In the genomic region with DNA sequence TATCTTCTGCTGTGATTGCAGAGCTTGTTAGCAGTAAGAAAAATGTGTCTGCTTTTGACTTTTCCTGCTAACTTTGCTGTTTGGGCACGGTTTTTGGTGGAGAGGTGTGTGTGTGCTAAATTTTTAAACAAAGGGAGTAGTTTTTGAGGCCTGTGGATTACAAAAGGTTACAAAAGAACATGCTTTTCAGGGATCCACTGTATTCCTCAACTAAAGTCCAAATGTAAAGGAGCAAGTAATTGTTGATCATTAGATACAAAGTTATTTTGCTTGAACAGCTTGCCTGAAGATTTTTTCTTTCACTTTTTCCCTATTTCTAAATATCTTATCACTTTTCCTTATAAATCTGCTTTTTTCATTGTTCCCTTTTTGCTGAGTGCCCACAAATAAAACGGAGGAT, we compare ENCODE assay signal across 10 cellular contexts. TPM values are rescaled to one million over a fixed set of nuclear protein-coding genes. Genes with fewer than 3 reads are reported as not detected.
A peak's percentile ranks its signal among the peaks of the same experiment; 100 is the strongest.
DNase-seq lines count a peak whose midpoint lies in the region; ATAC-seq, FAIRE-seq and TF ChIP-seq lines count a peak whose summit lies in the region.
"Had no signal": no experiment of that assay in that cellular context is flagged by ENCODE, and none has a peak within 500 bp of the region (broad histone marks: within the 10 kb centered on the region; RNA-seq: fewer than 3 reads in every experiment).

No MANE protein-coding gene starts in this region.

- H3K27me3 ChIP-seq in breast epithelium: no peaks in the 10 kb centered on the region
- H3K27me3 ChIP-seq in SU-DHL-6 (ENCODE audit: low read length): no peaks in the 10 kb centered on the region
- H3K27me3 ChIP-seq in gastroesophageal sphincter: no peaks in the 10 kb centered on the region
- H3K27me3 ChIP-seq in small intestine (ENCODE audit: control insufficient read depth in 2 of 2, insufficient read depth in 2 of 2, low read length in 2 of 2): no peaks in the 10 kb centered on the region

- H3K27ac ChIP-seq in breast epithelium (no peak overlapping the region), SU-DHL-6 (ENCODE audit: low read depth, low read length) (peak overlapping the region; percentile 77; the same call in 1 of the 2 replicates), gastroesophageal sphincter (no peak overlapping the region), small intestine (ENCODE audit: low read depth in 1 of 2, low read length in 1 of 2) (no peak overlapping the region)

- TF ChIP-seq EP300 in gastroesophageal sphincter (IDR thresholded peaks at IDR 0.05): no peak

- CTCF ChIA-PET in MCF 10A (lab: Yijun Ruan, JAX): interaction anchor here (0.6 to 1.2 kb wide), 3 partner anchors 12 to 147 kb away, joined by 3 read pairs; no protein-coding TSS in a partner anchor

- BruUV-seq in MCF 10A (replicated peaks; lab: Mats Ljungman, UMichigan): TSS peak; percentile 35

- DNase-seq in MCF 10A (ENCODE audit: unreplicated experiment): no peak
- no peak for DNase-seq in breast epithelium (ENCODE audit: low spot score in 2 of 2)
- no peak for DNase-seq in foreskin fibroblast
- no peak for DNase-seq in small intestine
- DNase-seq: central memory CD4-positive, alpha-beta T cell; KG1 had no signal

- no peak for TF ChIP-seq POLR2A in breast epithelium (IDR thresholded peaks at IDR 0.05)
- TF ChIP-seq POLR2A in gastroesophageal sphincter (IDR thresholded peaks at IDR 0.05): no peak

- peak overlapping the region; percentile 98 for H3K4me2 ChIP-seq in SU-DHL-6 (ENCODE audit: low read depth, low read length, poor library complexity, severe bottlenecking)

- H3K79me2 ChIP-seq in SU-DHL-6 (ENCODE audit: insufficient read depth, low read length): peaks cover 69% of the 10 kb centered on the region

- peaks cover 11% of the 10 kb centered on the region; the same call in 1 of the 2 replicates for H3F3A ChIP-seq in SU-DHL-6 (ENCODE audit: insufficient read depth)

- FAIRE-seq in small intestine (lab: Jason Lieb, UNC): no peak

- H3K9me3 Mint-ChIP-seq in MCF 10A (ENCODE audit: unreplicated experiment): no peaks in the 10 kb centered on the region
- no peaks in the 10 kb centered on the region for H3K9me3 Mint-ChIP-seq in stimulated activated memory B cell treated with anti-CD40 and anti-IgM and Interleukin-4, amounts not matched to agents 10 μg/mL and 1 μg/mL and 100 μg/mL, for 72 hours

- H3K4me1 ChIP-seq in breast epithelium (peaks cover 0 to 7% of the 10 kb centered on the region in 2 donors), gastroesophageal sphincter (peaks cover 4 to 77% (median 19%) of the 10 kb centered on the region in 3 donors), small intestine (ENCODE audit: control insufficient read depth in 2 of 2, insufficient read depth in 1 of 2, low read depth in 1 of 2, low read length in 1 of 2) (peaks cover 2 to 6% of the 10 kb centered on the region in 2 donors)

- H3K9me3 ChIP-seq in breast epithelium: no peaks in the 10 kb centered on the region
- H3K9me3 ChIP-seq in SU-DHL-6 (ENCODE audit: insufficient read depth, low read length): no peaks in the 10 kb centered on the region
- no peaks in the 10 kb centered on the region for H3K9me3 ChIP-seq in gastroesophageal sphincter
- no peaks in the 10 kb centered on the region for H3K9me3 ChIP-seq in small intestine (ENCODE audit: control insufficient read depth, low read depth)

- H3K36me3 ChIP-seq in breast epithelium: no peaks in the 10 kb centered on the region
- peaks cover 47% of the 10 kb centered on the region for H3K36me3 ChIP-seq in SU-DHL-6 (ENCODE audit: low read length)
- peaks cover 5 to 50% of the 10 kb centered on the region in 2 donors for H3K36me3 ChIP-seq in gastroesophageal sphincter
- peaks cover 11 to 18% of the 10 kb centered on the region in 2 donors for H3K36me3 ChIP-seq in small intestine (ENCODE audit: control insufficient read depth in 2 of 2, insufficient read depth in 2 of 2, low read length in 2 of 2)

- H3K9me2 ChIP-seq in SU-DHL-6 (replicated peaks; ENCODE audit: insufficient read depth, low read length): no peaks in the 10 kb centered on the region

- no peaks in the 10 kb centered on the region for H3K27me3 Mint-ChIP-seq in MCF 10A (ENCODE audit: insufficient read depth, unreplicated experiment)
- no peaks in the 10 kb centered on the region for H3K27me3 Mint-ChIP-seq in stimulated activated memory B cell treated with anti-CD40 and anti-IgM and Interleukin-4, amounts not matched to agents 10 μg/mL and 1 μg/mL and 100 μg/mL, for 72 hours

- POLR2A ChIA-PET in MCF 10A (lab: Yijun Ruan, JAX): interaction anchor here (1.0 to 3.6 kb wide), 5 partner anchors 13 to 199 kb away, joined by 3 to 25 read pairs (median 4); partner anchors contain the start of gene SP6

- H3K4me3 Mint-ChIP-seq in MCF 10A (ENCODE audit: unreplicated experiment): peak overlapping the region; percentile 88
- H3K4me3 Mint-ChIP-seq in stimulated activated memory B cell treated with anti-CD40 and anti-IgM and Interleukin-4, amounts not matched to agents 10 μg/mL and 1 μg/mL and 100 μg/mL, for 72 hours: peak overlapping the region; percentile 94

- no peak for ATAC-seq in stimulated activated memory B cell treated with anti-CD40 and anti-IgM and Interleukin-4, amounts not matched to agents 10 μg/mL and 1 μg/mL and 100 μg/mL, for 72 hours
- ATAC-seq in gastroesophageal sphincter: no peak
- ATAC-seq in HG03469 (IDR thresholded peaks at IDR 0.05; ENCODE audit: unreplicated experiment): no peak

- peak overlapping the region; percentile 85 for H3K9ac ChIP-seq in SU-DHL-6 (ENCODE audit: low read length)

- peaks cover 29% of the 10 kb centered on the region for H4K20me1 ChIP-seq in SU-DHL-6 (ENCODE audit: low read depth, low read length)

- H3K4me3 ChIP-seq in breast epithelium (peak overlapping the region in 1 of 3 donors; percentile 90), SU-DHL-6 (ENCODE audit: insufficient read depth, low read length, poor library complexity, severe bottlenecking) (peak overlapping the region; percentile 91), foreskin fibroblast (ENCODE audit: low read depth in 1 of 2, low read length in 2 of 2) (peak overlapping the region; percentile 9 to 72), gastroesophageal sphincter (no peak overlapping the region), small intestine (ENCODE audit: low read depth in 1 of 2, low read length in 2 of 2) (no peak overlapping the region)

- H3K4me1 Mint-ChIP-seq in MCF 10A (ENCODE audit: insufficient read depth, unreplicated experiment): peaks cover 33% of the 10 kb centered on the region
- H3K4me1 Mint-ChIP-seq in stimulated activated memory B cell treated with anti-CD40 and anti-IgM and Interleukin-4, amounts not matched to agents 10 μg/mL and 1 μg/mL and 100 μg/mL, for 72 hours: peaks cover 54% of the 10 kb centered on the region

- no peak overlapping the region for H2AFZ ChIP-seq in SU-DHL-6 (ENCODE audit: low read depth, low read length, severe bottlenecking)

- 30 to 52% methylated on average over 2 of the region's 2 CpGs for WGBS in gastroesophageal sphincter (ENCODE audit: low coverage in 1 of 2), 2 donors
- 44 to 53% (median 48%) methylated on average over 2 of the region's 2 CpGs for WGBS in small intestine, 3 donors

- H3K27ac Mint-ChIP-seq in MCF 10A (ENCODE audit: low read depth, unreplicated experiment): no peak overlapping the region
- H3K27ac Mint-ChIP-seq in stimulated activated memory B cell treated with anti-CD40 and anti-IgM and Interleukin-4, amounts not matched to agents 10 μg/mL and 1 μg/mL and 100 μg/mL, for 72 hours: peak overlapping the region; percentile 90

- intact Hi-C loops in MCF 10A (cut with micrococcal nuclease): no loop called here
- intact Hi-C loops in breast epithelium (cut with DNase I; ENCODE audit: low total_unique reads): no loop called here

- peaks cover 62% of the 10 kb centered on the region for H3K36me3 Mint-ChIP-seq in MCF 10A (ENCODE audit: insufficient read depth, unreplicated experiment)
- H3K36me3 Mint-ChIP-seq in stimulated activated memory B cell treated with anti-CD40 and anti-IgM and Interleukin-4, amounts not matched to agents 10 μg/mL and 1 μg/mL and 100 μg/mL, for 72 hours: peaks cover 42% of the 10 kb centered on the region

- TF ChIP-seq CTCF in MCF 10A (IDR thresholded peaks at IDR 0.05; ENCODE audit: unreplicated experiment) (no peak), breast epithelium (IDR thresholded peaks at IDR 0.05) (no peak), SU-DHL-6 (IDR thresholded peaks at IDR 0.05; ENCODE audit: insufficient read depth, low read length, poor library complexity, severe bottlenecking) (no peak), foreskin fibroblast (IDR thresholded peaks at IDR 0.05; ENCODE audit: low read depth, low read length) (no peak), gastroesophageal sphincter (IDR thresholded peaks at IDR 0.05) (no peak)

RNA-seq across cellular contexts. Expression of gene KPNB1, which starts 2.0 kb away (rescaled TPM):
- total RNA-seq in MCF 10A (2022) (522 and 609 TPM in 2 replicates), breast epithelium (100 to 1,000 TPM; 148 to 238 (median 189) TPM), gastroesophageal sphincter (100 to 1,000 TPM; 192 to 215 (median 211) TPM)
- polyA plus RNA-seq in small intestine: 10 to 100 TPM; 25.9 to 82.4 (median 27.1) TPM

RNA-seq across cellular contexts. Expression of gene TBKBP1, which starts 42.3 kb away (rescaled TPM):
- total RNA-seq in MCF 10A (2022): 0.40 and 1.5 TPM in 2 replicates
- 10 to 100 TPM in 1 of 3 donors, 1 to 10 TPM in 2; 4.5 to 11.5 (median 8.3) TPM for total RNA-seq in breast epithelium
- 10 to 100 TPM; 13.9 to 25.1 (median 18.0) TPM for total RNA-seq in gastroesophageal sphincter
- 1 to 10 TPM in 2 of 3 donors, under 1 TPM in 1; 0.22 to 5.5 (median 3.5) TPM for polyA plus RNA-seq in small intestine

Comparison
In these comparisons a context has a peak if more than half of its experiments do, and no peak if none do; other contexts are left out.
1. H3K4me3 ChIP-seq: peak in SU-DHL-6 (single experiment) and foreskin fibroblast (2 of 2); none in gastroesophageal sphincter (0 of 2) and small intestine (0 of 2).